ENCODE assay signal across 16 cellular contexts in genomic region chr3:18346097-18346496, GRCh38.
"Had no signal": no experiment of that assay in that cellular context is flagged by ENCODE, and none has a peak within 500 bp of the region (broad histone marks: within the 10 kb centered on the region; RNA-seq: fewer than 3 reads in every experiment).

No MANE protein-coding gene starts in this region.

- H3K4me1 Mint-ChIP-seq: activated B cell treated with CpG ODN at 0.5 μM for 24 hours, neural progenitor cell had no signal

- H3K27me3 ChIP-seq: ascending aorta, breast epithelium, neural progenitor cell had no signal

- H3K27me3 Mint-ChIP-seq: activated B cell treated with CpG ODN at 0.5 μM for 24 hours had no signal

- H3K4me2 ChIP-seq: neural progenitor cell had no signal

- H3K36me3 ChIP-seq: breast epithelium, neural progenitor cell had no signal

- H3K9me3 Mint-ChIP-seq: activated B cell treated with CpG ODN at 0.5 μM for 24 hours; activated CD4-positive, alpha-beta T cell treated with anti-CD3 and anti-CD28 coated beads, Interleukin-2, amount 10 ng/mL, durations not matched to agents 7 days and 5 days; effector memory CD8-positive, alpha-beta T cell; mesothelial cell of epicardium; neural progenitor cell had no signal

- ATAC-seq: effector memory CD8-positive, alpha-beta T cell; left colon; lower lobe of right lung; psoas muscle; sciatic nerve; SK-N-SH treated with all-trans-retinoic acid at 6 μM for 48 hours had no signal

- DNase-seq: activated B cell treated with CpG ODN at 0.5 μM for 24 hours; activated CD4-positive, alpha-beta T cell treated with anti-CD3 and anti-CD28 coated beads, Interleukin-2, amount 10 ng/mL, durations not matched to agents 7 days and 5 days; activated effector memory CD4-positive, alpha-beta T cell treated with anti-CD3 and anti-CD28 coated beads, Interleukin-2, amount 50 U/mL, for 16 hours; dermis blood vessel endothelial cell; effector memory CD8-positive, alpha-beta T cell; foreskin melanocyte; left colon; lower lobe of right lung; psoas muscle had no signal

- H3K4me3 Mint-ChIP-seq: activated B cell treated with CpG ODN at 0.5 μM for 24 hours; activated CD4-positive, alpha-beta T cell treated with anti-CD3 and anti-CD28 coated beads, Interleukin-2, amount 10 ng/mL, durations not matched to agents 7 days and 5 days; effector memory CD8-positive, alpha-beta T cell; mesothelial cell of epicardium; neural progenitor cell had no signal

- H3K4me3 ChIP-seq: ascending aorta, breast epithelium, lower lobe of right lung, neural progenitor cell, psoas muscle had no signal

- H2AFZ ChIP-seq: neural progenitor cell had no signal

- H3K9ac ChIP-seq: neural progenitor cell had no signal

- H3K27ac ChIP-seq: ascending aorta, breast epithelium, epithelial cell of prostate, lower lobe of right lung, neural progenitor cell, psoas muscle had no signal

- H3K4me1 ChIP-seq: breast epithelium, lower lobe of right lung, neural progenitor cell, psoas muscle had no signal

- H3K9me3 ChIP-seq: ascending aorta, breast epithelium, lower lobe of right lung, psoas muscle had no signal

- H3K27ac Mint-ChIP-seq: activated B cell treated with CpG ODN at 0.5 μM for 24 hours; activated CD4-positive, alpha-beta T cell treated with anti-CD3 and anti-CD28 coated beads, Interleukin-2, amount 10 ng/mL, durations not matched to agents 7 days and 5 days; effector memory CD8-positive, alpha-beta T cell; mesothelial cell of epicardium; neural progenitor cell had no signal
